ENCODE assay signal across 1 cellular context in the genomic region with DNA sequence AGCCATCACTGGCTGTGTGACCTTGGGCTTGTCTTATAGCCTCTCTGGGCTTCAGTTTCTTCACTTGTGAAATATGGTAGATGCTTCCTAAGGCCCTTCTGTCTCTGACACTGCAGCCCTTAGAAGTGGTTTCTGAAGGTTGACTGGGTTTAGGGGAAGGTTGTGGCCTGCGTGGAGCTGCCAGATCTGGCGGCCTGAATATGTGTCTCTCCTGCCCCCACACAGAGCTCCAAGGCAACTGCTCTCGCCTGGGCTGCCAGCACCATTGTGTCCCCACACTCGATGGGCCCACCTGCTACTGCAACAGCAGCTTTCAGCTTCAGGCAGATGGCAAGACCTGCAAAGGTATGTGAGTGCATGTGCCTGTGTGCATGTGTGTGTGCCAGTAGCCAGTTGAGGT.
TF ChIP-seq lines count a peak whose summit lies in the region.

No MANE protein-coding gene starts in this region.

TF ChIP-seq in IMR-90, 13 proteins besides CTCF, POLR2A, EP300 and RAD21:
- TF ChIP-seq NFE2L2 (IDR thresholded peaks at IDR 0.05; ENCODE audit: low read depth, low read length) (no peak), FOS (IDR thresholded peaks at IDR 0.05; ENCODE audit: low read depth, low read length) (no peak), MAZ (IDR thresholded peaks at IDR 0.05; ENCODE audit: borderline replicate concordance, low read depth, low read length) (no peak), BHLHE40 (IDR thresholded peaks at IDR 0.05; ENCODE audit: low read depth, low read length) (no peak), MAFK (IDR thresholded peaks at IDR 0.05; ENCODE audit: low read depth, low read length) (no peak), CEBPB (IDR thresholded peaks at IDR 0.05; ENCODE audit: low read depth, low read length) (no peak), MXI1 (IDR thresholded peaks at IDR 0.05; ENCODE audit: borderline replicate concordance, low read depth, low read length) (no peak), RCOR1 (IDR thresholded peaks at IDR 0.05; ENCODE audit: insufficient replicate concordance, low read length) (no peak), USF2 (IDR thresholded peaks at IDR 0.05; ENCODE audit: low read depth, low read length) (no peak), SMC3 (IDR thresholded peaks at IDR 0.05; ENCODE audit: low read depth, low read length) (no peak), ELK1 (IDR thresholded peaks at IDR 0.05; ENCODE audit: borderline replicate concordance, low read depth, low read length) (no peak), CHD1 (IDR thresholded peaks at IDR 0.05; ENCODE audit: low read depth, low read length) (no peak), RFX5 (IDR thresholded peaks at IDR 0.05; ENCODE audit: low read depth, low read length) (no peak)
